ENCODE assay signal across 8 cellular contexts in the genomic region with DNA sequence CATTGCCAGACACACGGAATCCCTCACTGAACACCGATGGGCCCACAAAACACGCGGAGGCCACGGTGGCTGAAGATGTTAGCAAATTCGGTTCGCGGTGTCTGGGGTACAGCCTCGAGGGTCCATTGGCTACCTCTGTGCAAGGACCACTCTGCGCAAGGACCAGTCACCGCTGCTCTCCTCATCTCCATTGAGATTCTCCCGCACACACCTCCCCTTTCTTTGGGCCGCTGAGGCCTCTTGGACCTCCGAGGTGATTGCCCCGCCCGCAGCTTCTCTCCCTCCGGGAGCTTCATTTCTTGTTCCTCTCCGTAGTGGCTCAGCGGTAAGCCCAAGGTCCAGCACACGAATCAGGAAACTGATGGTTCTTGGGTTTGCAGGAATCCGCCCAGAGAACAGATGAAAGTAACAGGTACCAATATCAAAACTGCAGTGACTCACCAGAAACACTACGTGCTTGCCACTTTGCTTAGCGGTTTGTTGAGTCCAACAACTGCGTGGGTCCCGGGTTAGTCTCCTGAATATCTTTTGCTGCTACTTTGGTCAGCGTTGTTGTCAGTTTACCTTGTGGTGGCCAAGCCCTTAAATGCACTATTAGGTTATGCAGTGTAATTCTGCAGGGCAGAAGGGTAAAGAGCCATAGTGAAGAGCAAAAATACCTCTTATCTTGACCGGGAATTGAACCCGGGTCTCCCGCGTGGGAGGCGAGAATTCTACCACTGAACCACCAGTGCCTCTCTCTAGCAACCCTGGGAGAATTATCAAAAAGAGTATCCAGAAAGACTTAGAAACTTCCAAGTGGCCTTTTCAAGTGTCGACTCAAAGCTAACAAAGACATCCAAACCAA.
DNase-seq lines count a peak whose midpoint lies in the region; ATAC-seq and TF ChIP-seq lines count a peak whose summit lies in the region.
"Not testable (repeated sequence)": the region's sequence is repeated elsewhere in the genome, so short reads cannot be mapped to it uniquely, and the experiment has no call there.

No MANE protein-coding gene starts in this region.

- H3K27me3 Mint-ChIP-seq in activated T-helper 2 cell treated with anti-CD3 and anti-CD28 coated beads, Interferon-gamma antibody, Interleukin-2, Interleukin-4, amounts not matched to agents 10 μg/mL and 5 μg/mL and 100 μg/mL, durations not matched to agents 14 hours and 24 hours and 36 hours (ENCODE audit: low read depth); stimulated activated naive CD8-positive, alpha-beta T cell treated with anti-CD3 and anti-CD28 coated beads, Interleukin-15, Interleukin-2, amounts not matched to agents 100 ng/mL and 50 ng/mL, for 24 hours: not testable (repeated sequence)

- H3K36me3 Mint-ChIP-seq in activated T-helper 2 cell treated with anti-CD3 and anti-CD28 coated beads, Interferon-gamma antibody, Interleukin-2, Interleukin-4, amounts not matched to agents 10 μg/mL and 5 μg/mL and 100 μg/mL, durations not matched to agents 14 hours and 24 hours and 36 hours (ENCODE audit: low read depth); stimulated activated naive CD8-positive, alpha-beta T cell treated with anti-CD3 and anti-CD28 coated beads, Interleukin-15, Interleukin-2, amounts not matched to agents 100 ng/mL and 50 ng/mL, for 24 hours (ENCODE audit: low read depth): not testable (repeated sequence)

- peak overlapping the region; percentile 72 for H3K27ac Mint-ChIP-seq in activated T-helper 2 cell treated with anti-CD3 and anti-CD28 coated beads, Interferon-gamma antibody, Interleukin-2, Interleukin-4, amounts not matched to agents 10 μg/mL and 5 μg/mL and 100 μg/mL, durations not matched to agents 14 hours and 24 hours and 36 hours
- peak overlapping the region; percentile 80 for H3K27ac Mint-ChIP-seq in stimulated activated naive CD8-positive, alpha-beta T cell treated with anti-CD3 and anti-CD28 coated beads, Interleukin-15, Interleukin-2, amounts not matched to agents 100 ng/mL and 50 ng/mL, for 24 hours

- not testable (repeated sequence) for H3K4me3 ChIP-seq in fibroblast of mammary gland (ENCODE audit: control insufficient read depth, low read depth, low read length); mucosa of descending colon

- H3K4me3 Mint-ChIP-seq in activated T-helper 2 cell treated with anti-CD3 and anti-CD28 coated beads, Interferon-gamma antibody, Interleukin-2, Interleukin-4, amounts not matched to agents 10 μg/mL and 5 μg/mL and 100 μg/mL, durations not matched to agents 14 hours and 24 hours and 36 hours (ENCODE audit: low read depth) = not testable (repeated sequence)
- H3K4me3 Mint-ChIP-seq in stimulated activated naive CD8-positive, alpha-beta T cell treated with anti-CD3 and anti-CD28 coated beads, Interleukin-15, Interleukin-2, amounts not matched to agents 100 ng/mL and 50 ng/mL, for 24 hours = peak overlapping the region; percentile 60

- peak; percentile 48 for ATAC-seq in mucosa of descending colon

- peak; percentile 73 for DNase-seq in DMS53 (lab: John Stamatoyannopoulos, UW)
- peak; percentile 56 for DNase-seq in HCEC 1CT
- DNase-seq in NCI-H1092 treated with DMSO at 0.1 percent for 48 hours (lab: John Stamatoyannopoulos, UW) = peak; percentile 1
- peak; percentile 66 for DNase-seq in SK-N-DZ (ENCODE audit: low spot score)
- peak; percentile 26 for DNase-seq in activated T-helper 2 cell treated with anti-CD3 and anti-CD28 coated beads, Interferon-gamma antibody, Interleukin-2, Interleukin-4, amounts not matched to agents 10 μg/mL and 5 μg/mL and 100 μg/mL, durations not matched to agents 14 hours and 24 hours and 36 hours (ENCODE audit: low spot score)
- DNase-seq in fibroblast of mammary gland (ENCODE audit: low read depth) = peak; percentile 82
- DNase-seq in mucosa of descending colon = peak in 2 of 3 donors; percentile 27 to 33

- not testable (repeated sequence) for H3K4me1 Mint-ChIP-seq in activated T-helper 2 cell treated with anti-CD3 and anti-CD28 coated beads, Interferon-gamma antibody, Interleukin-2, Interleukin-4, amounts not matched to agents 10 μg/mL and 5 μg/mL and 100 μg/mL, durations not matched to agents 14 hours and 24 hours and 36 hours (ENCODE audit: low read depth); stimulated activated naive CD8-positive, alpha-beta T cell treated with anti-CD3 and anti-CD28 coated beads, Interleukin-15, Interleukin-2, amounts not matched to agents 100 ng/mL and 50 ng/mL, for 24 hours (ENCODE audit: low read depth)

- not testable (repeated sequence) for H3K9me3 ChIP-seq in mucosa of descending colon

- intact Hi-C loops in activated T-helper 2 cell treated with anti-CD3 and anti-CD28 coated beads, Interferon-gamma antibody, Interleukin-2, Interleukin-4, amounts not matched to agents 10 μg/mL and 5 μg/mL and 100 μg/mL, durations not matched to agents 14 hours and 24 hours and 36 hours (cut with micrococcal nuclease); mucosa of descending colon (cut with DNase I, micrococcal nuclease): not testable (repeated sequence)

- H3K36me3 ChIP-seq in mucosa of descending colon (ENCODE audit: low read depth) = not testable (repeated sequence)

- not testable (repeated sequence) for H3K9me3 Mint-ChIP-seq in activated T-helper 2 cell treated with anti-CD3 and anti-CD28 coated beads, Interferon-gamma antibody, Interleukin-2, Interleukin-4, amounts not matched to agents 10 μg/mL and 5 μg/mL and 100 μg/mL, durations not matched to agents 14 hours and 24 hours and 36 hours; stimulated activated naive CD8-positive, alpha-beta T cell treated with anti-CD3 and anti-CD28 coated beads, Interleukin-15, Interleukin-2, amounts not matched to agents 100 ng/mL and 50 ng/mL, for 24 hours

- not testable (repeated sequence) for H3K4me1 ChIP-seq in mucosa of descending colon (ENCODE audit: low read depth)

- not testable (repeated sequence) for TF ChIP-seq CTCF in fibroblast of mammary gland (conservative IDR thresholded peaks at IDR 0.05; ENCODE audit: control insufficient read depth, insufficient read depth, low read depth, low read length); mucosa of descending colon (IDR thresholded peaks at IDR 0.05)

Comparison
In these comparisons a context has a peak if more than half of its experiments do, and no peak if none do; other contexts are left out.
1. DNase-seq: peak in every context shown above with its lines; median percentile 82 in fibroblast of mammary gland; 73 in DMS53; 66 in SK-N-DZ; 56 in HCEC 1CT; 30 in mucosa of descending colon; 26 in activated T-helper 2 cell treated with anti-CD3 and anti-CD28 coated beads, Interferon-gamma antibody, Interleukin-2, Interleukin-4, amounts not matched to agents 10 μg/mL and 5 μg/mL and 100 μg/mL, durations not matched to agents 14 hours and 24 hours and 36 hours; 1 in NCI-H1092 treated with DMSO at 0.1 percent for 48 hours.